Comparison of ENCODE assay signal across 8 cellular contexts in genomic region chr11:68099474-68100405, GRCh38. TPM values are rescaled to one million over a fixed set of nuclear protein-coding genes. Genes with fewer than 3 reads are reported as not detected.
DNase-seq lines count a peak whose midpoint lies in the region; ATAC-seq and TF ChIP-seq lines count a peak whose summit lies in the region.

No MANE protein-coding gene starts in this region.

- H3K9me2 ChIP-seq in hepatocyte (replicated peaks; ENCODE audit: insufficient read depth): no peaks in the 10 kb centered on the region

- H3K36me3 ChIP-seq in hepatocyte (replicated peaks; ENCODE audit: insufficient read depth, low read depth) (no peaks in the 10 kb centered on the region), stomach (peaks cover 0 to 16% (median 9%) of the 10 kb centered on the region in 4 donors)

- peak overlapping the region; percentile 43 for H3K4me3 Mint-ChIP-seq in Calu3 (ENCODE audit: low read depth, unreplicated experiment)
- H3K4me3 Mint-ChIP-seq in activated CD8-positive, alpha-beta T cell treated with anti-CD3 and anti-CD28 coated beads, Interleukin-2, amount 10 ng/mL, durations not matched to agents 7 days and 5 days: peak overlapping the region; percentile 33

- no TSS peak for BruUV-seq in Calu3 (replicated peaks; lab: Mats Ljungman, UMichigan)

- POLR2A ChIA-PET in activated CD8-positive, alpha-beta T cell treated with anti-CD3 and anti-CD28 coated beads, Interleukin-2, amount 10 ng/mL, durations not matched to agents 7 days and 5 days (lab: Charles Lee): interaction anchor here (0.6 to 0.9 kb wide), 3 partner anchors 12 to 51 kb away, joined by 3 read pairs; no protein-coding TSS in a partner anchor

- no peak for TF ChIP-seq POLR2A in stomach (IDR thresholded peaks at IDR 0.05)

- peaks cover 68% of the 10 kb centered on the region for H4K20me1 ChIP-seq in hepatocyte (ENCODE audit: insufficient read depth, poor library complexity, severe bottlenecking)

- H3K27me3 ChIP-seq in hepatocyte (no peaks in the 10 kb centered on the region), stomach (no peaks in the 10 kb centered on the region)

- DNase-seq in Calu3 (peak; percentile 68), hepatocyte (ENCODE audit: low spot score) (peak; percentile 49), stomach (peak; percentile 95), retina (no peak)
- peak; percentile 56 for DNase-seq in activated CD8-positive, alpha-beta T cell treated with anti-CD3 and anti-CD28 coated beads, Interleukin-2, amount 10 ng/mL, durations not matched to agents 7 days and 5 days
- no peak for DNase-seq in NK-92 treated with Interleukin-12 subunit alpha and Interleukin-12 subunit beta, amount 100 ng/mL, for 24 hours (lab: John Stamatoyannopoulos, UW)

- TF ChIP-seq RAD21 in Ishikawa (IDR thresholded peaks at IDR 0.05; ENCODE audit: low read depth): no peak

- CTCF ChIA-PET in Calu3 (lab: Charles Lee): interaction anchor here (0.6 to 1.6 kb wide), 6 partner anchors 8 to 110 kb away, joined by 3 to 6 read pairs (median 4); no protein-coding TSS in a partner anchor
- CTCF ChIA-PET in activated CD8-positive, alpha-beta T cell treated with anti-CD3 and anti-CD28 coated beads, Interleukin-2, amount 10 ng/mL, durations not matched to agents 7 days and 5 days (lab: Charles Lee): interaction anchor here (0.7 to 1.1 kb wide), 4 partner anchors 9 to 238 kb away, joined by 3 read pairs; no protein-coding TSS in a partner anchor

- H3K9me3 Mint-ChIP-seq in Calu3 (ENCODE audit: low read depth, unreplicated experiment): no peaks in the 10 kb centered on the region
- H3K9me3 Mint-ChIP-seq in activated CD8-positive, alpha-beta T cell treated with anti-CD3 and anti-CD28 coated beads, Interleukin-2, amount 10 ng/mL, durations not matched to agents 7 days and 5 days (ENCODE audit: insufficient read depth): no peaks in the 10 kb centered on the region

- H3K79me2 ChIP-seq in hepatocyte: peaks cover 93% of the 10 kb centered on the region

- WGBS in hepatocyte (ENCODE audit: low lambda C conversion rate, missing lambda C conversion rate): 25% methylated on average over 12 of the region's 12 CpGs
- 20 to 32% (median 26%) methylated on average over 12 of the region's 12 CpGs for WGBS in stomach, 5 donors

- H3K27me3 Mint-ChIP-seq in Calu3 (ENCODE audit: unreplicated experiment): no peaks in the 10 kb centered on the region
- no peaks in the 10 kb centered on the region for H3K27me3 Mint-ChIP-seq in activated CD8-positive, alpha-beta T cell treated with anti-CD3 and anti-CD28 coated beads, Interleukin-2, amount 10 ng/mL, durations not matched to agents 7 days and 5 days (ENCODE audit: low read depth)

- peak overlapping the region; percentile 71 for H3K4me2 ChIP-seq in hepatocyte

- H3K9me3 ChIP-seq in hepatocyte (ENCODE audit: low read depth) (no peaks in the 10 kb centered on the region), stomach (no peaks in the 10 kb centered on the region)

- H3K27ac ChIP-seq in hepatocyte: peak overlapping the region; percentile 72
- H3K27ac ChIP-seq in stomach: peak overlapping the region; percentile 63 to 81 (median 73)

- H3K36me3 Mint-ChIP-seq in Calu3 (ENCODE audit: insufficient read depth, unreplicated experiment): peaks cover 57% of the 10 kb centered on the region
- H3K36me3 Mint-ChIP-seq in activated CD8-positive, alpha-beta T cell treated with anti-CD3 and anti-CD28 coated beads, Interleukin-2, amount 10 ng/mL, durations not matched to agents 7 days and 5 days (ENCODE audit: low read depth): peaks cover 1% of the 10 kb centered on the region

- H3K27ac Mint-ChIP-seq in Calu3 (ENCODE audit: unreplicated experiment): peak overlapping the region; percentile 61
- H3K27ac Mint-ChIP-seq in activated CD8-positive, alpha-beta T cell treated with anti-CD3 and anti-CD28 coated beads, Interleukin-2, amount 10 ng/mL, durations not matched to agents 7 days and 5 days: peak overlapping the region; percentile 56

- H3K4me3 ChIP-seq in hepatocyte (no peak overlapping the region), stomach (no peak overlapping the region)

- no peak overlapping the region for H2AFZ ChIP-seq in hepatocyte

- peak; percentile 92 for ATAC-seq in activated CD8-positive, alpha-beta T cell treated with anti-CD3 and anti-CD28 coated beads, Interleukin-2, amount 10 ng/mL, durations not matched to agents 7 days and 5 days
- ATAC-seq in HG03457 (IDR thresholded peaks at IDR 0.05; ENCODE audit: unreplicated experiment): no peak

- TF ChIP-seq EP300 in Ishikawa (IDR thresholded peaks at IDR 0.05; ENCODE audit: borderline replicate concordance): no peak
- no peak for TF ChIP-seq EP300 in stomach (IDR thresholded peaks at IDR 0.05)

- H3K4me1 ChIP-seq in hepatocyte (ENCODE audit: insufficient read depth): peaks cover 22% of the 10 kb centered on the region
- H3K4me1 ChIP-seq in stomach: peaks cover 22 to 86% (median 60%) of the 10 kb centered on the region in 4 donors

- intact Hi-C loops in Calu3 (cut with micrococcal nuclease; ENCODE audit: unreplicated experiment): no loop called here
- intact Hi-C loops in stomach (cut with DNase I; ENCODE audit: low total_unique reads): no loop called here

- TF ChIP-seq CTCF in Calu3 (IDR thresholded peaks at IDR 0.05; ENCODE audit: unreplicated experiment): no peak
- no peak for TF ChIP-seq CTCF in hepatocyte (IDR thresholded peaks at IDR 0.05; ENCODE audit: poor library complexity)
- TF ChIP-seq CTCF in stomach (IDR thresholded peaks at IDR 0.05): no peak

- H3K4me1 Mint-ChIP-seq in Calu3 (ENCODE audit: low read depth, unreplicated experiment): peaks cover 62% of the 10 kb centered on the region
- H3K4me1 Mint-ChIP-seq in activated CD8-positive, alpha-beta T cell treated with anti-CD3 and anti-CD28 coated beads, Interleukin-2, amount 10 ng/mL, durations not matched to agents 7 days and 5 days (ENCODE audit: low read depth): peaks cover 18% of the 10 kb centered on the region

TF ChIP-seq in Ishikawa, 13 proteins besides CTCF, POLR2A, EP300 and RAD21:
- TF ChIP-seq USF1 (IDR thresholded peaks at IDR 0.05) (no peak), NFIC (IDR thresholded peaks at IDR 0.05) (peak; percentile 24; the same call in 1 of the 2 replicates), CREB1 (IDR thresholded peaks at IDR 0.05; ENCODE audit: low read depth) (no peak), CEBPB (IDR thresholded peaks at IDR 0.05) (0 out of 2 replicates have a peak, but pooled peaks have one; percentile 20), EGR1 (IDR thresholded peaks at IDR 0.05) (no peak), FOXM1 (IDR thresholded peaks at IDR 0.05; ENCODE audit: borderline replicate concordance, low read depth) (no peak), ZBTB7A (IDR thresholded peaks at IDR 0.05; ENCODE audit: low read depth) (no peak), MAX (IDR thresholded peaks at IDR 0.05) (no peak), TEAD4 (IDR thresholded peaks at IDR 0.05) (no peak)

RNA-seq across cellular contexts. Expression of gene CHKA, which starts 21.4 kb away (rescaled TPM):
- total RNA-seq in Calu3 (2022) (100 and 104 TPM in 2 replicates), hepatocyte (74.6 and 117 TPM in 2 replicates), stomach (100 to 1,000 TPM in 4 of 5 donors, 10 to 100 TPM in 1; 85.9 to 227 (median 147) TPM)
- 10 to 100 TPM; 14.4 to 14.5 TPM for total RNA-seq in activated CD8-positive, alpha-beta T cell treated with anti-CD3 and anti-CD28 coated beads, Interleukin-2, amount 10 ng/mL, durations not matched to agents 7 days and 5 days
- polyA plus RNA-seq in hepatocyte (70.0 and 76.7 TPM in 2 replicates), stomach (10 to 100 TPM; 20.9 to 47.2 (median 36.7) TPM)

Comparison
In these comparisons a context has a peak if more than half of its experiments do, and no peak if none do; other contexts are left out.
1. DNase-seq: peak in Calu3 (single experiment), activated CD8-positive, alpha-beta T cell treated with anti-CD3 and anti-CD28 coated beads, Interleukin-2, amount 10 ng/mL, durations not matched to agents 7 days and 5 days (single experiment), hepatocyte (single experiment) and stomach (single experiment); none in retina (single experiment) and NK-92 treated with Interleukin-12 subunit alpha and Interleukin-12 subunit beta, amount 100 ng/mL, for 24 hours (single experiment).